Comparison of ENCODE assay signal across 2 cellular contexts in the genomic region with DNA sequence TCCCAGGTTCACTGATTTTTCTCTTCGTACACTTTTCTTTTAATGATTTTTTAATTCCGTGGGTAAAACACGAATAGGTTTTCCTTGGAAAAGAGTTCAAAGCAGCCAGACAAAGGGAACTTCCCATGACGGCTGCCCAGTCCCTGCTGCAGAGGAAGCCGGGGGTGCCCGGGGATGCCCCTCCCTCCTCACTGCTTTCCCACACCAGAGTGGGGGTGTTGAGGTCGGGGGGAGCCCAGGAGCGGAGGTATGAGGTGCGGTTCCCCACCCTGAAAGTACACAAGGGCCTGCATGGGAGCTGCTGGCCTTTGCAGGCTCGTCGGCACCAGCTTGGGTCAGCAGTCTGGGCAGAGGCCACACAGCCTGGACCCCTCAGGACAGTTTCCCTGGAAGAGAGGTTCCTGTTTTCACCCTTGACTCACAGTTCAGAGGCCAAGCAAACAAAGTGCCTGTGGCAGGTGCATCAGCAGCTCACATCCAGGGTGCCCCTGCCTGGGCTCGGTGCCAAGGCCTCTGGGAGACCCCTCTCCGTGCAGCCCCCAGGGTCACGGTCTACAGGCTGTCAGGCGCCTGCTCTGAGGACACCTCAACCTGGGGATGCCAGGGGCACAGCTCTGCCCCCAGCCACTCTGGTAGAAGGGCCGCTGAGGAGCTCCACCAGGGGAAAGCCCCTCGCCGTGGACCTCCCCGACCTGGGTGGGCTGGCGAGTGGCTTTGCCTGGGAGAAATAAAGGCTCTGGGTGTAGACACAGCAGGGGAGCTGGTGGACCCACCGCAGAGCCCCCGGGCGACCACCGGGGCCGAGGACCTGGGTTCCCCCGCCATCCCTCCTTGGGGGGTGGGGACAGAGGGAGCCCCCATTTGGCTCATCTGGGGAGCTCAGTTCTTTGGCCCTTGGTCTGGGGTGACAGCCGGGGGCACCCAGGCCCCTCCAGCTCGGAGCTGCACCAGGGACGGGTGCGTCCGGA.
A peak's percentile ranks its signal among the peaks of the same experiment; 100 is the strongest.
TF ChIP-seq lines count a peak whose summit lies in the region.

No MANE protein-coding gene starts in this region.

TF ChIP-seq in HepG2, 621 proteins besides CTCF, POLR2A, EP300 and RAD21 (continues in another document):
- TF ChIP-seq NR2C2 (CRISPR knock-in tag; IDR thresholded peaks at IDR 0.05; ENCODE audit: borderline replicate concordance) (peak; percentile 86), HDAC1 (CRISPR knock-in tag; IDR thresholded peaks at IDR 0.05) (peak; percentile 61; the same call in 1 of the 2 replicates), ZNF446 (CRISPR knock-in tag; IDR thresholded peaks at IDR 0.05) (no peak), ZNF432 (CRISPR knock-in tag; IDR thresholded peaks at IDR 0.05; ENCODE audit: borderline replicate concordance) (no peak), GATAD2A (CRISPR knock-in tag; IDR thresholded peaks at IDR 0.05) (peak; percentile 24; the same call in 1 of the 2 replicates), HDAC6 (IDR thresholded peaks at IDR 0.05; ENCODE audit: low read depth, low read length) (no peak), ZNF274 (CRISPR knock-in tag; IDR thresholded peaks at IDR 0.05) (no peak), HNRNPK (IDR thresholded peaks at IDR 0.05; ENCODE audit: low read depth, low read length, poor library complexity, severe bottlenecking) (no peak), ADNP (CRISPR knock-in tag; IDR thresholded peaks at IDR 0.05) (no peak), NFRKB (IDR thresholded peaks at IDR 0.05) (no peak), CREB3 (CRISPR knock-in tag; IDR thresholded peaks at IDR 0.05) (no peak), ZNF343 (CRISPR knock-in tag; IDR thresholded peaks at IDR 0.05) (no peak), U2AF1 (optimal IDR thresholded peaks at IDR 0.05; ENCODE audit: low read depth, low read length) (no peak), TARDBP (CRISPR knock-in tag; IDR thresholded peaks at IDR 0.05) (peak; percentile 42; the same call in 1 of the 2 replicates), BHLHE40 (IDR thresholded peaks at IDR 0.05; ENCODE audit: low read length) (no peak), ARHGAP35 (CRISPR knock-in tag; IDR thresholded peaks at IDR 0.05; ENCODE audit: borderline replicate concordance) (no peak), BORCS8-MEF2B (CRISPR knock-in tag; IDR thresholded peaks at IDR 0.05) (0 out of 2 replicates have a peak, but pooled peaks have one; percentile 57), ZNF850 (CRISPR knock-in tag; conservative IDR thresholded peaks at IDR 0.05) (no peak), MYC (CRISPR knock-in tag; IDR thresholded peaks at IDR 0.05; ENCODE audit: borderline replicate concordance) (no peak), ZEB1 (IDR thresholded peaks at IDR 0.05; ENCODE audit: insufficient replicate concordance, low read depth) (no peak), SNAI1 (CRISPR knock-in tag; IDR thresholded peaks at IDR 0.05; ENCODE audit: borderline replicate concordance) (peak; percentile 76; the same call in 1 of the 2 replicates), ZNF160 (CRISPR knock-in tag; IDR thresholded peaks at IDR 0.05) (no peak), RBFOX2 (IDR thresholded peaks at IDR 0.05; ENCODE audit: low read depth, low read length) (no peak), CENPT (CRISPR knock-in tag; IDR thresholded peaks at IDR 0.05; ENCODE audit: low read depth) (no peak)
- TF ChIP-seq, protein P1, sequence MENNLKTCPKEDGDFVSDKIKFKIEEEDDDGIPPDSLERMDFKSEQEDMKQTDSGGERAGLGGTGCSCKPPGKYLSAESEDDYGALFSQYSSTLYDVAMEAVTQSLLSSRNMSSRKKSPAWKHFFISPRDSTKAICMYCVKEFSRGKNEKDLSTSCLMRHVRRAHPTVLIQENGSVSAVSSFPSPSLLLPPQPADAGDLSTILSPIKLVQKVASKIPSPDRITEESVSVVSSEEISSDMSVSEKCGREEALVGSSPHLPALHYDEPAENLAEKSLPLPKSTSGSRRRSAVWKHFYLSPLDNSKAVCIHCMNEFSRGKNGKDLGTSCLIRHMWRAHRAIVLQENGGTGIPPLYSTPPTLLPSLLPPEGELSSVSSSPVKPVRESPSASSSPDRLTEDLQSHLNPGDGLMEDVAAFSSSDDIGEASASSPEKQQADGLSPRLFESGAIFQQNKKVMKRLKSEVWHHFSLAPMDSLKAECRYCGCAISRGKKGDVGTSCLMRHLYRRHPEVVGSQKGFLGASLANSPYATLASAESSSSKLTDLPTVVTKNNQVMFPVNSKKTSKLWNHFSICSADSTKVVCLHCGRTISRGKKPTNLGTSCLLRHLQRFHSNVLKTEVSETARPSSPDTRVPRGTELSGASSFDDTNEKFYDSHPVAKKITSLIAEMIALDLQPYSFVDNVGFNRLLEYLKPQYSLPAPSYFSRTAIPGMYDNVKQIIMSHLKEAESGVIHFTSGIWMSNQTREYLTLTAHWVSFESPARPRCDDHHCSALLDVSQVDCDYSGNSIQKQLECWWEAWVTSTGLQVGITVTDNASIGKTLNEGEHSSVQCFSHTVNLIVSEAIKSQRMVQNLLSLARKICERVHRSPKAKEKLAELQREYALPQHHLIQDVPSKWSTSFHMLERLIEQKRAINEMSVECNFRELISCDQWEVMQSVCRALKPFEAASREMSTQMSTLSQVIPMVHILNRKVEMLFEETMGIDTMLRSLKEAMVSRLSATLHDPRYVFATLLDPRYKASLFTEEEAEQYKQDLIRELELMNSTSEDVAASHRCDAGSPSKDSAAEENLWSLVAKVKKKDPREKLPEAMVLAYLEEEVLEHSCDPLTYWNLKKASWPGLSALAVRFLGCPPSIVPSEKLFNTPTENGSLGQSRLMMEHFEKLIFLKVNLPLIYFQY (CRISPR knock-in tag; IDR thresholded peaks at IDR 0.05; ENCODE audit: borderline replicate concordance) = no peak
- TF ChIP-seq, protein P2, sequence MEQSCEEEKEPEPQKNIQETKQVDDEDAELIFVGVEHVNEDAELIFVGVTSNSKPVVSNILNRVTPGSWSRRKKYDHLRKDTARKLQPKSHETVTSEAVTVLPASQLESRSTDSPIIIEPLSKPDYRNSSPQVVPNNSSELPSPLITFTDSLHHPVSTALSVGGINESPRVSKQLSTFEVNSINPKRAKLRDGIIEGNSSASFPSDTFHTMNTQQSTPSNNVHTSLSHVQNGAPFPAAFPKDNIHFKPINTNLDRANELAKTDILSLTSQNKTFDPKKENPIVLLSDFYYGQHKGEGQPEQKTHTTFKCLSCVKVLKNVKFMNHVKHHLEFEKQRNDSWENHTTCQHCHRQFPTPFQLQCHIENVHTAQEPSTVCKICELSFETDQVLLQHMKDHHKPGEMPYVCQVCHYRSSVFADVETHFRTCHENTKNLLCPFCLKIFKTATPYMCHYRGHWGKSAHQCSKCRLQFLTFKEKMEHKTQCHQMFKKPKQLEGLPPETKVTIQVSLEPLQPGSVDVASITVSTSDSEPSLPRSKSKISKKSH (CRISPR knock-in tag; IDR thresholded peaks at IDR 0.05; ENCODE audit: borderline replicate concordance) = peak; percentile 34; the same call in 1 of the 2 replicates

TF ChIP-seq in H1, 55 proteins besides CTCF, POLR2A, EP300 and RAD21:
- TF ChIP-seq BRCA1 (IDR thresholded peaks at IDR 0.05; ENCODE audit: low read depth, low read length) (no peak), CBX8 (IDR thresholded peaks at IDR 0.05; ENCODE audit: borderline replicate concordance, low read depth, low read length) (no peak), CREB1 (IDR thresholded peaks at IDR 0.05) (no peak), SP4 (IDR thresholded peaks at IDR 0.05; ENCODE audit: low read length) (no peak), YY1 (IDR thresholded peaks at IDR 0.05; ENCODE audit: low read depth, low read length) (no peak)
